19 cellular contexts compared by ENCODE assay signal in genomic region chr11:1556278-1557167, GRCh38. TPM values are rescaled to one million over a fixed set of nuclear protein-coding genes. Genes with fewer than 3 reads are reported as not detected.
A peak's percentile ranks its signal among the peaks of the same experiment; 100 is the strongest.
DNase-seq lines count a peak whose midpoint lies in the region; ATAC-seq, FAIRE-seq and TF ChIP-seq lines count a peak whose summit lies in the region.
"Had no signal": no experiment of that assay in that cellular context is flagged by ENCODE, and none has a peak within 500 bp of the region (broad histone marks: within the 10 kb centered on the region; RNA-seq: fewer than 3 reads in every experiment).

No MANE protein-coding gene starts in this region.

- H3K36me3 ChIP-seq in endodermal cell (ENCODE audit: control insufficient read depth, insufficient read depth, low read length) (no peaks in the 10 kb centered on the region), pancreas (peaks cover 0 to 9% (median 0%) of the 10 kb centered on the region in 3 donors)
- H3K36me3 ChIP-seq: BE2C had no signal

- no peaks in the 10 kb centered on the region for H3K79me2 ChIP-seq in H9 (ENCODE audit: insufficient read depth, low read length)

- DNase-seq in GM13977 (ENCODE audit: low spot score) (peak; percentile 33), H9 (peak; percentile 36), endodermal cell (peak; percentile 69), pancreas (peak in 4 of 6 donors; percentile 9 to 55 (median 49)), ureter (ENCODE audit: low spot score) (no peak)
- DNase-seq in stimulated activated CD4-positive, alpha-beta T cell treated with anti-CD3 and anti-CD28 coated beads, Interleukin-4, amount 100 ng/mL, for 24 hours, result no peak
- DNase-seq: BE2C, DMS79, Kasumi-1, NCI-H1694, NCI-H2081, NCI-H446 treated with DMSO at 0.1 percent for 48 hours, NCI-H526 treated with DMSO at 0.1 percent for 48 hours, OCI-M1, SHP77 had no signal

- H3K27ac Mint-ChIP-seq in H9 (no peak overlapping the region), endodermal cell (no peak overlapping the region)

- no peak overlapping the region for H2BK20ac ChIP-seq in H9 (ENCODE audit: low read depth, low read length, poor library complexity, severe bottlenecking)

- no peaks in the 10 kb centered on the region for H3K79me1 ChIP-seq in H9 (ENCODE audit: insufficient read depth, low read depth, low read length, poor library complexity, severe bottlenecking)

- no peak overlapping the region for H2AFZ ChIP-seq in H9 (ENCODE audit: low read length)

- H3K18ac ChIP-seq in H9 (ENCODE audit: insufficient read length, low read depth, low read length), result no peak overlapping the region

- H4K5ac ChIP-seq in H9 (ENCODE audit: insufficient read length, low read depth, low read length), result no peak overlapping the region

- no peak overlapping the region for H3K56ac ChIP-seq in H9 (ENCODE audit: insufficient read length, low read depth, low read length)

- no peak overlapping the region for H3K23ac ChIP-seq in H9 (ENCODE audit: insufficient read length, low read depth, low read length)

- no peak for FAIRE-seq in pancreas (lab: Jason Lieb, UNC)

- H4K8ac ChIP-seq in H9 (replicated peaks; ENCODE audit: insufficient read length, low read depth, low read length), result no peak overlapping the region

- H3K27me3 Mint-ChIP-seq in H9 (ENCODE audit: low read depth) (peaks cover 40% of the 10 kb centered on the region), endodermal cell (ENCODE audit: insufficient read depth) (peaks cover 22% of the 10 kb centered on the region)

- H2BK5ac ChIP-seq in H9 (ENCODE audit: insufficient read length, low read length), result no peak overlapping the region

- H3K9me3 ChIP-seq in H9 (ENCODE audit: control insufficient read depth, low read depth, low read length) (no peaks in the 10 kb centered on the region), endodermal cell (ENCODE audit: control insufficient read depth, low read length) (no peaks in the 10 kb centered on the region), pancreas (no peaks in the 10 kb centered on the region)
- H3K9me3 ChIP-seq: BE2C had no signal

- H3K4me1 Mint-ChIP-seq in H9, result peaks cover 26 to 47% of the 10 kb centered on the region in 2 experiments
- peaks cover 3% of the 10 kb centered on the region for H3K4me1 Mint-ChIP-seq in endodermal cell

- no peak for ATAC-seq in pancreas
- ATAC-seq in HG03521 (IDR thresholded peaks at IDR 0.05; ENCODE audit: unreplicated experiment), result no peak

- no peak overlapping the region for H3T11ph ChIP-seq in H9 (ENCODE audit: low read length)

- H3K4me3 ChIP-seq in endodermal cell (ENCODE audit: low read length) (no peak overlapping the region), pancreas (no peak overlapping the region)

- H3K4ac ChIP-seq in H9 (ENCODE audit: low read depth, low read length), result no peak overlapping the region

- no peak overlapping the region for H3K14ac ChIP-seq in H9 (ENCODE audit: insufficient read depth, low read length)

- no peak overlapping the region for H3K4me2 ChIP-seq in H9 (ENCODE audit: insufficient read depth, insufficient read length, low read length)

- H2BK120ac ChIP-seq in H9 (ENCODE audit: low read depth, low read length, poor library complexity, severe bottlenecking), result no peak overlapping the region

- intact Hi-C loops in pancreas (cut with DNase I), result no loop called here

- H3K27ac ChIP-seq in H9 (ENCODE audit: insufficient read length, low read depth, low read length), result no peak overlapping the region
- H3K27ac ChIP-seq in endodermal cell (ENCODE audit: low read depth, low read length), result no peak overlapping the region
- H3K27ac ChIP-seq in pancreas, result no peak overlapping the region

- H2BK12ac ChIP-seq in H9 (ENCODE audit: insufficient read length, low read depth, low read length), result no peak overlapping the region

- WGBS in H9 (ENCODE audit: extremely low coverage, insufficient read length, low lambda C conversion rate), result 100% methylated on average over 2 of the region's 105 CpGs
- 79 to 85% methylated on average over 26 to 104 of the region's 105 CpGs for WGBS in endodermal cell (ENCODE audit: insufficient coverage in 1 of 2, insufficient read length in 1 of 2), 2 experiments
- WGBS in pancreas, 2 donors, result 80 to 84% methylated on average over 85 to 105 of the region's 105 CpGs

- no peaks in the 10 kb centered on the region for H4K20me1 ChIP-seq in H9 (ENCODE audit: control insufficient read depth, insufficient read depth, insufficient read length)

- H3K23me2 ChIP-seq in H9 (ENCODE audit: insufficient read length, low read depth, low read length, poor library complexity, severe bottlenecking), result no peaks in the 10 kb centered on the region

- peaks cover 2% of the 10 kb centered on the region; the same call in 1 of the 2 replicates for H3K4me1 ChIP-seq in H9 (ENCODE audit: insufficient read depth, low read length)
- no peaks in the 10 kb centered on the region for H3K4me1 ChIP-seq in endodermal cell (ENCODE audit: control insufficient read depth, insufficient read depth, low read length)
- H3K4me1 ChIP-seq in pancreas, result peaks cover 20 to 35% (median 24%) of the 10 kb centered on the region in 3 donors
- H3K4me1 ChIP-seq: BE2C had no signal

- no peak overlapping the region for H2BK15ac ChIP-seq in H9 (ENCODE audit: low read depth, low read length)

- in situ Hi-C loops in GM13977 (cut with MboI; ENCODE audit: low pct_unique_long_range_greater_than_20kb, low sequenced_read_pairs, unreplicated experiment), result no loop called here

- H2AK5ac ChIP-seq in H9 (ENCODE audit: insufficient read length, low read length), result no peak overlapping the region

- H3K9me3 Mint-ChIP-seq in H9, result no peaks in the 10 kb centered on the region
- H3K9me3 Mint-ChIP-seq in endodermal cell, result no peaks in the 10 kb centered on the region

- H3K36me3 Mint-ChIP-seq in H9 (ENCODE audit: insufficient read depth in 1 of 3, low read depth in 3 of 3), result peaks cover 0 to 1% (median 0%) of the 10 kb centered on the region in 3 experiments; a peak in 1 of 7 replicates
- H3K36me3 Mint-ChIP-seq in endodermal cell (ENCODE audit: low read depth), result peaks cover 5% of the 10 kb centered on the region

- peaks cover 8% of the 10 kb centered on the region; the same call in 1 of the 2 replicates for H3K27me3 ChIP-seq in H9 (ENCODE audit: insufficient read depth, low read length)
- peaks cover 14% of the 10 kb centered on the region for H3K27me3 ChIP-seq in endodermal cell (ENCODE audit: control insufficient read depth, insufficient read depth, low read length, poor library complexity, severe bottlenecking)
- H3K27me3 ChIP-seq in pancreas, result no peaks in the 10 kb centered on the region
- H3K27me3 ChIP-seq: BE2C had no signal

- H3K4me3 Mint-ChIP-seq in H9, result peak overlapping the region in 1 of 2 experiments; percentile 38; a peak in 1 of 5 replicates
- H3K4me3 Mint-ChIP-seq in endodermal cell, result no peak overlapping the region

- H3K9ac ChIP-seq in H9 (ENCODE audit: extremely low read depth, insufficient read length, low read length) (no peak overlapping the region), endodermal cell (ENCODE audit: extremely low read depth, low read length, poor library complexity, severe bottlenecking) (no peak overlapping the region)

- no peak overlapping the region for H4K91ac ChIP-seq in H9 (ENCODE audit: insufficient read length, low read depth, low read length)

- TF ChIP-seq CTCF in GM13977 (IDR thresholded peaks at IDR 0.05; ENCODE audit: extremely low read depth, insufficient read depth, missing control alignments), result no peak
- TF ChIP-seq CTCF in H9 (conservative IDR thresholded peaks at IDR 0.05), result no peak
- TF ChIP-seq CTCF in endodermal cell (conservative IDR thresholded peaks at IDR 0.05), result no peak
- no peak for TF ChIP-seq CTCF in pancreas (IDR thresholded peaks at IDR 0.05)

RNA-seq across cellular contexts. Expression of gene DUSP8, which starts 15.5 kb away (rescaled TPM):
- total RNA-seq in H9 (2021), result 3.2 and 4.4 TPM in 2 replicates
- 1 to 10 TPM; 4.7 to 7.0 TPM for total RNA-seq in endodermal cell
- 13.7 TPM for polyA plus RNA-seq in endodermal cell (2013, experiment 1 of 2)
- polyA plus RNA-seq in endodermal cell (2013, experiment 2 of 2), result 7.4 TPM
- total RNA-seq in pancreas, result 10 to 100 TPM in 4 of 6 donors, 1 to 10 TPM in 2; 6.4 to 23.5 (median 14.3) TPM
- 10 to 100 TPM; 11.8 to 12.7 TPM for polyA plus RNA-seq in pancreas
- 6.0 TPM for total RNA-seq in ureter

RNA-seq across cellular contexts. Expression of gene KRTAP5-1, which starts 28.6 kb away (rescaled TPM):
- total RNA-seq in H9 (2021) (not detected in 2 replicates), endodermal cell (not detected), pancreas (not detected), ureter (not detected)
- polyA plus RNA-seq in endodermal cell (2013, experiment 1 of 2), result not detected
- not detected for polyA plus RNA-seq in endodermal cell (2013, experiment 2 of 2)
- under 1 TPM in 1 of 2 donors, not detected in 1; 0.46 TPM for polyA plus RNA-seq in pancreas
- total RNA-seq: A673, H4, MCF 10A had no signal

RNA-seq across cellular contexts. Expression of gene KRTAP5-2, which starts 41.6 kb away (rescaled TPM):
- not detected in 2 replicates for total RNA-seq in H9 (2021)
- total RNA-seq in endodermal cell, result not detected
- not detected for polyA plus RNA-seq in endodermal cell (2013, experiment 1 of 2)
- polyA plus RNA-seq in endodermal cell (2013, experiment 2 of 2), result not detected
- total RNA-seq in pancreas, result not detected
- polyA plus RNA-seq in pancreas, result under 1 TPM in 1 of 2 donors, not detected in 1; 0.15 TPM
- total RNA-seq in ureter, result not detected
- total RNA-seq: A673, H4, MCF 10A had no signal

RNA-seq across cellular contexts. Expression of gene KRTAP5-3, which starts 51.7 kb away (rescaled TPM):
- total RNA-seq in H9 (2021), result not detected in 2 replicates
- not detected for total RNA-seq in endodermal cell
- not detected for polyA plus RNA-seq in endodermal cell (2013, experiment 1 of 2)
- not detected for polyA plus RNA-seq in endodermal cell (2013, experiment 2 of 2)
- total RNA-seq in pancreas, result not detected
- not detected for polyA plus RNA-seq in pancreas
- not detected for total RNA-seq in ureter
- total RNA-seq: A673, H4, MCF 10A had no signal

Comparison
In these comparisons a context has a peak if more than half of its experiments do, and no peak if none do; other contexts are left out.
1. DNase-seq: peak in GM13977 (single experiment), H9 (single experiment), endodermal cell (single experiment) and pancreas (4 of 6); none in stimulated activated CD4-positive, alpha-beta T cell treated with anti-CD3 and anti-CD28 coated beads, Interleukin-4, amount 100 ng/mL, for 24 hours (single experiment) and ureter (single experiment).